ENCODE assay signal across 10 cellular contexts in the genomic region with DNA sequence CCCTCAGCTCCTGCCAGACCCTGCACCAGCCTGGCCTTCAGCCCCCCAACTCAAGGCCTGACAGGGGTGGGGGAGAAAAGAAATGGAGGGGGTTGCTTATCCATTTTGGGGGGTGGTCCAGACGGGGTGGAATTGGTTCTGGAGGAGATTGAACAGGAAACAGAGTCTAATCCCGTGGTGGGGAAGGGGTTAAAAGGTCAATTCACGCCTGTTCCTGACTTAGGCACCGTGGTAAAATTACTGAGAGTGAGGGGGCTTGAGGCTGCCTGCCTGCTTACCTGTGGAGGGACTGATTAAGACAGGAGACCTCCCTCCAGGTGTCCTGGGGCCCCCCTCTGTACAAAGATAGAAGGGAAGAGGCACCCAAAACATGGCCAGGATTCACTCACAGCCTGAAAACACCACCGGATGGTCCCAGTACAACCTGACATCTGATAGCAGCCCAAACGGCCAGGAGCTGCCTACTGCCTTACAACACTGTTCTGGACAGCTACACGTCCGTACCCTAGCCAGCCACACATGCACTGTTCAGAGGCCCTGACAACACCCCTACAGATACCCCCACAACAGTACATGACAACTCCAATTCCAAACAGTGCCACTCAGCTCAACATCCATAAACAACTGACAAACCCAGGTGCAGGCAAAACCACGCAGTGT. TPM values are rescaled to one million over a fixed set of nuclear protein-coding genes. Genes with fewer than 3 reads are reported as not detected.
DNase-seq lines count a peak whose midpoint lies in the region; ATAC-seq, FAIRE-seq and TF ChIP-seq lines count a peak whose summit lies in the region.
"Had no signal": no experiment of that assay in that cellular context is flagged by ENCODE, and none has a peak within 500 bp of the region (broad histone marks: within the 10 kb centered on the region; RNA-seq: fewer than 3 reads in every experiment).

No MANE protein-coding gene starts in this region.

- H3K36me3 ChIP-seq in Loucy (ENCODE audit: insufficient read depth, low read length), result peaks cover 5% of the 10 kb centered on the region; the same call in 1 of the 2 replicates
- no peaks in the 10 kb centered on the region for H3K36me3 ChIP-seq in tibial artery

- H3K4me2 ChIP-seq in Loucy (ENCODE audit: low read depth, low read length, poor library complexity, severe bottlenecking), result peak overlapping the region; percentile 25

- H3K4me3 ChIP-seq in Loucy (ENCODE audit: low read length, poor library complexity, severe bottlenecking) (no peak overlapping the region), dorsolateral prefrontal cortex (peak overlapping the region in 25 of 59 donors; percentile 2 to 42 (median 24)), tibial artery (peak overlapping the region; percentile 28 to 30)

- no peaks in the 10 kb centered on the region for H3F3A ChIP-seq in Loucy (ENCODE audit: low read depth)

- DNase-seq in dorsolateral prefrontal cortex, result no peak
- peak; percentile 68 for DNase-seq in myocyte (ENCODE audit: low read depth)
- DNase-seq in tibial artery, result peak; percentile 51 to 79
- DNase-seq in GM12892 (ENCODE audit: insufficient read length), result no peak
- no peak for DNase-seq in mucosa of gallbladder (ENCODE audit: low spot score)
- DNase-seq: activated CD4-positive, alpha-beta T cell treated with anti-CD3 and anti-CD28 coated beads, Interleukin-2, amount 50 U/mL, for 1 hour; NCI-H446 treated with DMSO at 0.1 percent for 48 hours had no signal

- H3K79me2 ChIP-seq in Loucy (ENCODE audit: insufficient read depth, low read length), result peaks cover 96% of the 10 kb centered on the region

- peaks cover 82% of the 10 kb centered on the region for H4K20me1 ChIP-seq in Loucy (ENCODE audit: insufficient read depth, low read length, poor library complexity, severe bottlenecking)

- no peaks in the 10 kb centered on the region for H3K9me2 ChIP-seq in Loucy (replicated peaks; ENCODE audit: low read depth, low read length)

- no peak for FAIRE-seq in GM12892 (lab: Jason Lieb, UNC)

- peaks cover 48% of the 10 kb centered on the region for H3K4me1 ChIP-seq in Loucy (ENCODE audit: insufficient read depth, low read length, poor library complexity, severe bottlenecking)
- H3K4me1 ChIP-seq in tibial artery, result peaks cover 11 to 97% (median 90%) of the 10 kb centered on the region in 4 donors

- TF ChIP-seq CTCF in Loucy (conservative IDR thresholded peaks at IDR 0.05; ENCODE audit: low read length), result no peak
- TF ChIP-seq CTCF in dorsolateral prefrontal cortex (IDR thresholded peaks at IDR 0.05 in 54 of 56, conservative IDR thresholded peaks at IDR 0.05 in 2 of 56; ENCODE audit: low read depth in 1 of 56, partially characterized antibody in 56 of 56), result no peak
- TF ChIP-seq CTCF in tibial artery (IDR thresholded peaks at IDR 0.05), result no peak

- ATAC-seq in GM21737 (IDR thresholded peaks at IDR 0.05; ENCODE audit: unreplicated experiment), result no peak

- H3K27ac ChIP-seq in dorsolateral prefrontal cortex (peak overlapping the region in 57 of 59 donors; percentile 24 to 95 (median 77)), tibial artery (peak overlapping the region; percentile 97 to 99)
- H3K27ac ChIP-seq: HL-60 had no signal

- H3K27me3 ChIP-seq in Loucy (ENCODE audit: insufficient read depth, low read length, poor library complexity, severe bottlenecking) (no peaks in the 10 kb centered on the region), dorsolateral prefrontal cortex (no peaks in the 10 kb centered on the region), tibial artery (no peaks in the 10 kb centered on the region)

- no peak overlapping the region for H3K9ac ChIP-seq in Loucy (ENCODE audit: low read depth, low read length, poor library complexity, severe bottlenecking)

- H3K9me3 ChIP-seq in Loucy (ENCODE audit: insufficient read depth, low read depth, low read length) (no peaks in the 10 kb centered on the region), tibial artery (no peaks in the 10 kb centered on the region)

- no peak for TF ChIP-seq POLR2A in GM12892 (IDR thresholded peaks at IDR 0.05; ENCODE audit: low read depth, low read length)

- no peak overlapping the region for H2AFZ ChIP-seq in Loucy (ENCODE audit: low read length)

- intact Hi-C loops in dorsolateral prefrontal cortex (cut with DNase I), result no loop called here
- intact Hi-C loops in tibial artery (cut with DNase I; ENCODE audit: low total_unique reads), result no loop called here

RNA-seq across cellular contexts. Expression of gene AHDC1, which starts 31.8 kb away (rescaled TPM):
- total RNA-seq in dorsolateral prefrontal cortex, result 100 to 1,000 TPM in 21 of 120 experiments, 10 to 100 TPM in 99; 57.6 to 160 (median 87.2) TPM
- 46.6 and 55.3 TPM in 2 replicates for total RNA-seq in myocyte
- 67.3 TPM for polyA plus RNA-seq in myocyte (2012)
- polyA plus RNA-seq in GM12892 (2012; ENCODE audit: missing spikeins), result 2.8 TPM
- total RNA-seq in mucosa of gallbladder, result 61.6 TPM

Comparison
In these comparisons a context has a peak if more than half of its experiments do, and no peak if none do; other contexts are left out.
1. DNase-seq: peak in myocyte (single experiment) and tibial artery (2 of 2); none in dorsolateral prefrontal cortex (0 of 10), GM12892 (single experiment) and mucosa of gallbladder (single experiment).